In genomic region chr12:88247241-88247643, GRCh38 we compare ENCODE assay signal across 13 cellular contexts.
A peak's percentile ranks its signal among the peaks of the same experiment; 100 is the strongest.
DNase-seq lines count a peak whose midpoint lies in the region; ATAC-seq and TF ChIP-seq lines count a peak whose summit lies in the region.
"Had no signal": no experiment of that assay in that cellular context is flagged by ENCODE, and none has a peak within 500 bp of the region (broad histone marks: within the 10 kb centered on the region; RNA-seq: fewer than 3 reads in every experiment).

No MANE protein-coding gene starts in this region.

- no peak overlapping the region for H3K9ac ChIP-seq in PC-3 (ENCODE audit: low read length)

- H3K36me3 ChIP-seq in PC-3 (ENCODE audit: low read depth, low read length), result no peaks in the 10 kb centered on the region
- no peaks in the 10 kb centered on the region for H3K36me3 ChIP-seq in testis (ENCODE audit: low read depth, missing control alignments)

- TF ChIP-seq POLR2A in erythroblast (IDR thresholded peaks at IDR 0.05; ENCODE audit: low read length), result no peak
- no peak for TF ChIP-seq POLR2A in testis (IDR thresholded peaks at IDR 0.05)

- ATAC-seq in PC-3, result peak; percentile 92
- ATAC-seq in HG03280 (IDR thresholded peaks at IDR 0.05; ENCODE audit: unreplicated experiment), result no peak
- ATAC-seq: stimulated activated effector memory CD8-positive, alpha-beta T cell treated with anti-CD3 and anti-CD28 coated beads, Interleukin-12 subunit alpha, Interleukin-12 subunit beta, amount 100 ng/mL, for 72 hours had no signal

- H3K4me2 ChIP-seq in PC-3 (ENCODE audit: low read length), result peak overlapping the region; percentile 16
- H3K4me2 ChIP-seq: PC-9 had no signal

- no peak overlapping the region for H2AFZ ChIP-seq in PC-3 (ENCODE audit: low read length)
- H2AFZ ChIP-seq: PC-9 had no signal

- H3K27me3 ChIP-seq in PC-3 (ENCODE audit: low read length) (no peaks in the 10 kb centered on the region), testis (no peaks in the 10 kb centered on the region), dorsolateral prefrontal cortex (no peaks in the 10 kb centered on the region)

- no TSS peak for BruUV-seq in PC-3 (replicated peaks; lab: Mats Ljungman, UMichigan)

- 69 to 71% methylated on average over 2 of the region's 2 CpGs for WGBS in testis, 2 donors

- peaks cover 33% of the 10 kb centered on the region for H3K4me1 ChIP-seq in PC-3 (ENCODE audit: insufficient read depth, low read length)
- no peaks in the 10 kb centered on the region for H3K4me1 ChIP-seq in testis

- POLR2A ChIA-PET in PC-3 (lab: Charles Lee; ENCODE audit: unreplicated experiment), result no interaction called here

- no peak for TF ChIP-seq CTCF in PC-3 (conservative IDR thresholded peaks at IDR 0.05; ENCODE audit: low read depth, low read length)
- no peak for TF ChIP-seq CTCF in retinal pigment epithelial cell (conservative IDR thresholded peaks at IDR 0.05; ENCODE audit: low read depth, low read length)
- TF ChIP-seq CTCF in testis (IDR thresholded peaks at IDR 0.05), result no peak
- no peak for TF ChIP-seq CTCF in dorsolateral prefrontal cortex (IDR thresholded peaks at IDR 0.05 in 54 of 56, conservative IDR thresholded peaks at IDR 0.05 in 2 of 56; ENCODE audit: low read depth in 1 of 56, partially characterized antibody in 56 of 56)

- no peaks in the 10 kb centered on the region for H3K9me2 ChIP-seq in PC-3 (replicated peaks; ENCODE audit: low read length)

- no peaks in the 10 kb centered on the region for H4K20me1 ChIP-seq in PC-3 (ENCODE audit: low read length)

- peak; percentile 85 for DNase-seq in GM04503 (ENCODE audit: low read depth)
- peak; percentile 96 for DNase-seq in PC-3
- peak; percentile 40 to 47 for DNase-seq in erythroblast (lab: John Stamatoyannopoulos, UW)
- peak; percentile 46 for DNase-seq in retinal pigment epithelial cell (ENCODE audit: low read depth)
- DNase-seq in MV-4-11 (lab: John Stamatoyannopoulos, UW), result no peak
- DNase-seq in testis, result no peak
- DNase-seq in dorsolateral prefrontal cortex, result no peak
- DNase-seq: activated CD8-positive, alpha-beta memory T cell treated with anti-CD3 and anti-CD28 coated beads, Interleukin-2, amount 50 U/mL, for 48 hours; amniotic stem cell had no signal

- H3K27ac ChIP-seq in PC-3 (ENCODE audit: low read length) (peak overlapping the region; percentile 56), testis (no peak overlapping the region), dorsolateral prefrontal cortex (no peak overlapping the region)
- H3K27ac ChIP-seq: epithelial cell of prostate, PC-9 had no signal

- no peaks in the 10 kb centered on the region for H3K9me3 ChIP-seq in PC-3 (ENCODE audit: low read length)
- H3K9me3 ChIP-seq in testis, result no peaks in the 10 kb centered on the region

- H3K79me2 ChIP-seq in PC-3 (ENCODE audit: low read length), result no peaks in the 10 kb centered on the region

- no peaks in the 10 kb centered on the region for H3F3A ChIP-seq in PC-3 (ENCODE audit: low read length, unreplicated experiment)

- H3K4me3 ChIP-seq in PC-3 (ENCODE audit: low read length) (no peak overlapping the region), retinal pigment epithelial cell (ENCODE audit: low read length) (no peak overlapping the region), testis (no peak overlapping the region), dorsolateral prefrontal cortex (no peak overlapping the region)
- H3K4me3 ChIP-seq: PC-9 had no signal

- CTCF ChIA-PET in PC-3 (lab: Charles Lee), result no interaction called here

- intact Hi-C loops in PC-3 (cut with micrococcal nuclease), result loop anchor here (1.0 to 10.0 kb wide), 8 partner anchors 44 to 330 kb away; no protein-coding TSS in a partner anchor
- intact Hi-C loops in testis (cut with DNase I; ENCODE audit: low total_unique reads), result no loop called here
- intact Hi-C loops in dorsolateral prefrontal cortex (cut with DNase I), result no loop called here

Comparison
In these comparisons a context has a peak if more than half of its experiments do, and no peak if none do; other contexts are left out.
1. DNase-seq: peak in GM04503 (single experiment), PC-3 (single experiment), erythroblast (2 of 2) and retinal pigment epithelial cell (single experiment); none in MV-4-11 (single experiment), testis (single experiment) and dorsolateral prefrontal cortex (0 of 10).